In genomic region chr10:86815035-86815617, GRCh38 we compare ENCODE assay signal across 13 cellular contexts. TPM values are rescaled to one million over a fixed set of nuclear protein-coding genes. Genes with fewer than 3 reads are reported as not detected.
DNase-seq lines count a peak whose midpoint lies in the region; ATAC-seq and TF ChIP-seq lines count a peak whose summit lies in the region.
"Had no signal": no experiment of that assay in that cellular context is flagged by ENCODE, and none has a peak within 500 bp of the region (broad histone marks: within the 10 kb centered on the region; RNA-seq: fewer than 3 reads in every experiment).

No MANE protein-coding gene starts in this region.

- no peaks in the 10 kb centered on the region; the same call in 1 of the 2 replicates for H3F3A ChIP-seq in GM23338 (replicated peaks; ENCODE audit: low read depth)

- TF ChIP-seq POLR2A in testis (IDR thresholded peaks at IDR 0.05) (no peak), upper lobe of left lung (IDR thresholded peaks at IDR 0.05) (no peak)

- H3K4me3 Mint-ChIP-seq in GM23338, result no peak overlapping the region

- H3K9me2 ChIP-seq in GM23338 (ENCODE audit: insufficient read depth), result no peaks in the 10 kb centered on the region

- H3K9me3 ChIP-seq in mesodermal cell (ENCODE audit: control insufficient read depth, low read length) (no peaks in the 10 kb centered on the region), testis (no peaks in the 10 kb centered on the region), upper lobe of left lung (no peaks in the 10 kb centered on the region)
- H3K9me3 ChIP-seq: body of pancreas, SJSA1, spleen had no signal

- no peak for TF ChIP-seq CTCF in GM23338 (conservative IDR thresholded peaks at IDR 0.05; ENCODE audit: low read depth in 2 of 2)
- no peak for TF ChIP-seq CTCF in cardiac fibroblast (IDR thresholded peaks at IDR 0.05; ENCODE audit: low read depth, low read length)
- no peak for TF ChIP-seq CTCF in testis (IDR thresholded peaks at IDR 0.05)
- no peak for TF ChIP-seq CTCF in upper lobe of left lung (IDR thresholded peaks at IDR 0.05)

- no peak for DNase-seq in GM23338 (ENCODE audit: low spot score)
- peak; percentile 40 to 56 for DNase-seq in cardiac fibroblast (ENCODE audit: low read depth in 2 of 2)
- DNase-seq in testis, result no peak
- DNase-seq in activated effector memory CD4-positive, alpha-beta T cell treated with Interleukin-2 at 50 U/mL for 16 hours, result no peak
- DNase-seq in DMS153 (lab: John Stamatoyannopoulos, UW), result no peak
- DNase-seq in upper lobe of left lung, result no peak
- DNase-seq in stimulated activated CD4-positive, alpha-beta T cell treated with anti-CD3 and anti-CD28 coated beads, Interleukin-15, amount 100 ng/mL, for 24 hours, result no peak
- DNase-seq: activated CD4-positive, alpha-beta T cell treated with anti-CD3 and anti-CD28 coated beads, Interleukin-2, amount 50 U/mL, for 48 hours; body of pancreas; C1 segment of cervical spinal cord; spleen had no signal

- H3K79me2 ChIP-seq in GM23338 (replicated peaks; ENCODE audit: insufficient read depth), result peaks cover 100% of the 10 kb centered on the region

- peaks cover 59% of the 10 kb centered on the region for H3K4me1 ChIP-seq in GM23338 (ENCODE audit: insufficient read depth)
- peaks cover 9% of the 10 kb centered on the region for H3K4me1 ChIP-seq in mesodermal cell (ENCODE audit: control insufficient read depth, insufficient read depth, low read length, poor library complexity, severe bottlenecking)
- peaks cover 13% of the 10 kb centered on the region for H3K4me1 ChIP-seq in testis
- peaks cover 0 to 3% (median 0%) of the 10 kb centered on the region in 4 donors for H3K4me1 ChIP-seq in upper lobe of left lung
- H3K4me1 ChIP-seq: spleen had no signal

- H4K20me1 ChIP-seq in GM23338 (replicated peaks; ENCODE audit: insufficient read depth), result peaks cover 69% of the 10 kb centered on the region

- H3K27me3 ChIP-seq in GM23338 (ENCODE audit: insufficient read depth) (no peaks in the 10 kb centered on the region), testis (no peaks in the 10 kb centered on the region), upper lobe of left lung (no peaks in the 10 kb centered on the region)
- H3K27me3 ChIP-seq: body of pancreas, SJSA1, spleen had no signal

- H2AFZ ChIP-seq in GM23338, result no peak overlapping the region

- H3K27me3 Mint-ChIP-seq in GM23338 (ENCODE audit: insufficient read depth, low read depth, poor library complexity), result peaks cover 2% of the 10 kb centered on the region

- whole genome bisulfite sequencing in mesodermal cell (ENCODE audit: insufficient coverage in 2 of 2), 2 experiments, result 80 to 100% methylated on average over 1 to 2 of the region's 4 CpGs
- WGBS in testis, 2 donors, result 78 to 80% methylated on average over 4 of the region's 4 CpGs
- WGBS in upper lobe of left lung, 2 donors, result 89 to 93% methylated on average over 4 of the region's 4 CpGs

- H3K27ac Mint-ChIP-seq in GM23338, result peak overlapping the region; percentile 8; the same call in 1 of the 2 replicates

- peak overlapping the region; percentile 17; the same call in 1 of the 2 replicates for H3K27ac ChIP-seq in GM23338 (ENCODE audit: low read depth)
- H3K27ac ChIP-seq in mesodermal cell (ENCODE audit: low read depth, low read length, severe bottlenecking), result peak overlapping the region; percentile 0
- H3K27ac ChIP-seq in testis, result peak overlapping the region; percentile 52 to 63
- H3K27ac ChIP-seq in upper lobe of left lung, result no peak overlapping the region
- H3K27ac ChIP-seq: body of pancreas, SJSA1, spleen had no signal

- intact Hi-C loops in testis (cut with DNase I; ENCODE audit: low total_unique reads), result no loop called here

- ATAC-seq in GM23338 (no peak), upper lobe of left lung (ENCODE audit: low FRiP score in 2 of 2) (no peak)
- ATAC-seq: body of pancreas had no signal

- peaks cover 53% of the 10 kb centered on the region for H3K4me1 Mint-ChIP-seq in GM23338

- H3K4me3 ChIP-seq in GM23338 (no peak overlapping the region), cardiac fibroblast (replicated peaks in 1 of 2; ENCODE audit: low read depth in 2 of 2, low read length in 2 of 2) (no peak overlapping the region), mesodermal cell (ENCODE audit: extremely low read depth, insufficient read depth, low read length, poor library complexity, severe bottlenecking) (no peak overlapping the region), testis (no peak overlapping the region), upper lobe of left lung (no peak overlapping the region)
- H3K4me3 ChIP-seq: body of pancreas, SJSA1, spleen had no signal

- no peaks in the 10 kb centered on the region for H3K36me3 ChIP-seq in GM23338 (ENCODE audit: insufficient read depth)
- peaks cover 39% of the 10 kb centered on the region for H3K36me3 ChIP-seq in mesodermal cell (ENCODE audit: control insufficient read depth, insufficient read depth, low read length)
- H3K36me3 ChIP-seq in testis (ENCODE audit: low read depth, missing control alignments), result no peaks in the 10 kb centered on the region
- no peaks in the 10 kb centered on the region for H3K36me3 ChIP-seq in upper lobe of left lung
- H3K36me3 ChIP-seq: SJSA1, spleen had no signal

- H3K4me2 ChIP-seq in GM23338, result 0 out of 2 replicates have a peak overlapping the region, but pooled peaks have one; percentile 23

- TF ChIP-seq EP300 in upper lobe of left lung (IDR thresholded peaks at IDR 0.05), result no peak

- no peaks in the 10 kb centered on the region for H3K9me3 Mint-ChIP-seq in GM23338

- H3K36me3 Mint-ChIP-seq in GM23338 (ENCODE audit: low read depth), result peaks cover 19% of the 10 kb centered on the region; the same call in 2 of the 3 replicates

TF ChIP-seq in GM23338, 12 proteins besides CTCF, POLR2A, EP300 and RAD21:
- TF ChIP-seq STAT1 (IDR thresholded peaks at IDR 0.05; ENCODE audit: unreplicated experiment), result no peak
- TF ChIP-seq ETS1 (IDR thresholded peaks at IDR 0.05), result no peak
- no peak for TF ChIP-seq EZH2phosphoT487 (IDR thresholded peaks at IDR 0.05; ENCODE audit: unreplicated experiment)
- TF ChIP-seq NANOG (IDR thresholded peaks at IDR 0.05; ENCODE audit: borderline replicate concordance), result no peak
- TF ChIP-seq ZNF331 (CRISPR knock-in tag; IDR thresholded peaks at IDR 0.05; ENCODE audit: low read depth), result no peak
- TF ChIP-seq EZH2 (IDR thresholded peaks at IDR 0.05; ENCODE audit: low read depth, unreplicated experiment), result no peak
- no peak for TF ChIP-seq CREB1 (CRISPR knock-in tag; IDR thresholded peaks at IDR 0.05; ENCODE audit: low read depth)

RNA-seq across cellular contexts. Expression of gene BMPR1A, which starts 58.7 kb away (rescaled TPM):
- 82.5 and 87.7 TPM in 2 replicates for total RNA-seq in GM23338 (2014; rRNA removed; shearing (Covaris generic))
- polyA plus RNA-seq in GM23338 (2016; fragmentation: Nextera tagmentation; extraction: Ambion mirVana) (12.4 and 14.2 TPM in 2 replicates), testis (ENCODE audit: insufficient read depth, low read depth, low replicate concordance) (19.5 TPM)
- polyA plus RNA-seq in mesodermal cell (2013, experiment 1 of 2), result 45.9 TPM
- 44.5 TPM for polyA plus RNA-seq in mesodermal cell (2013, experiment 2 of 2)
- total RNA-seq in testis (10 to 100 TPM; 42.6 to 51.1 TPM), upper lobe of left lung (10 to 100 TPM; 12.9 to 37.4 (median 30.6) TPM)

Comparison
In these comparisons a context has a peak if more than half of its experiments do, and no peak if none do; other contexts are left out.
1. DNase-seq: peak in cardiac fibroblast (2 of 2); none in GM23338 (single experiment), testis (single experiment), activated effector memory CD4-positive, alpha-beta T cell treated with Interleukin-2 at 50 U/mL for 16 hours (single experiment), DMS153 (single experiment), upper lobe of left lung (0 of 2) and stimulated activated CD4-positive, alpha-beta T cell treated with anti-CD3 and anti-CD28 coated beads, Interleukin-15, amount 100 ng/mL, for 24 hours (single experiment).
2. H3K27ac ChIP-seq: peak in GM23338 (single experiment), mesodermal cell (single experiment) and testis (2 of 2); none in upper lobe of left lung (0 of 4).